ENCODE assay signal across 1 cellular context in genomic region chr17:71423871-71424546, GRCh38.
TF ChIP-seq lines count a peak whose summit lies in the region.

No MANE protein-coding gene starts in this region.

TF ChIP-seq in A549, 52 proteins besides CTCF, POLR2A, EP300 and RAD21 (continued from another document):
- TF ChIP-seq POLR2AphosphoS2 (conservative IDR thresholded peaks at IDR 0.05; ENCODE audit: low read length) (no peak), ZSCAN20 (CRISPR knock-in tag; IDR thresholded peaks at IDR 0.05) (no peak)
- TF ChIP-seq, protein P1, sequence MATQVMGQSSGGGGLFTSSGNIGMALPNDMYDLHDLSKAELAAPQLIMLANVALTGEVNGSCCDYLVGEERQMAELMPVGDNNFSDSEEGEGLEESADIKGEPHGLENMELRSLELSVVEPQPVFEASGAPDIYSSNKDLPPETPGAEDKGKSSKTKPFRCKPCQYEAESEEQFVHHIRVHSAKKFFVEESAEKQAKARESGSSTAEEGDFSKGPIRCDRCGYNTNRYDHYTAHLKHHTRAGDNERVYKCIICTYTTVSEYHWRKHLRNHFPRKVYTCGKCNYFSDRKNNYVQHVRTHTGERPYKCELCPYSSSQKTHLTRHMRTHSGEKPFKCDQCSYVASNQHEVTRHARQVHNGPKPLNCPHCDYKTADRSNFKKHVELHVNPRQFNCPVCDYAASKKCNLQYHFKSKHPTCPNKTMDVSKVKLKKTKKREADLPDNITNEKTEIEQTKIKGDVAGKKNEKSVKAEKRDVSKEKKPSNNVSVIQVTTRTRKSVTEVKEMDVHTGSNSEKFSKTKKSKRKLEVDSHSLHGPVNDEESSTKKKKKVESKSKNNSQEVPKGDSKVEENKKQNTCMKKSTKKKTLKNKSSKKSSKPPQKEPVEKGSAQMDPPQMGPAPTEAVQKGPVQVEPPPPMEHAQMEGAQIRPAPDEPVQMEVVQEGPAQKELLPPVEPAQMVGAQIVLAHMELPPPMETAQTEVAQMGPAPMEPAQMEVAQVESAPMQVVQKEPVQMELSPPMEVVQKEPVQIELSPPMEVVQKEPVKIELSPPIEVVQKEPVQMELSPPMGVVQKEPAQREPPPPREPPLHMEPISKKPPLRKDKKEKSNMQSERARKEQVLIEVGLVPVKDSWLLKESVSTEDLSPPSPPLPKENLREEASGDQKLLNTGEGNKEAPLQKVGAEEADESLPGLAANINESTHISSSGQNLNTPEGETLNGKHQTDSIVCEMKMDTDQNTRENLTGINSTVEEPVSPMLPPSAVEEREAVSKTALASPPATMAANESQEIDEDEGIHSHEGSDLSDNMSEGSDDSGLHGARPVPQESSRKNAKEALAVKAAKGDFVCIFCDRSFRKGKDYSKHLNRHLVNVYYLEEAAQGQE (IDR thresholded peaks at IDR 0.05), result no peak
- TF ChIP-seq, protein P2, sequence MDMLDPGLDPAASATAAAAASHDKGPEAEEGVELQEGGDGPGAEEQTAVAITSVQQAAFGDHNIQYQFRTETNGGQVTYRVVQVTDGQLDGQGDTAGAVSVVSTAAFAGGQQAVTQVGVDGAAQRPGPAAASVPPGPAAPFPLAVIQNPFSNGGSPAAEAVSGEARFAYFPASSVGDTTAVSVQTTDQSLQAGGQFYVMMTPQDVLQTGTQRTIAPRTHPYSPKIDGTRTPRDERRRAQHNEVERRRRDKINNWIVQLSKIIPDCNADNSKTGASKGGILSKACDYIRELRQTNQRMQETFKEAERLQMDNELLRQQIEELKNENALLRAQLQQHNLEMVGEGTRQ (IDR thresholded peaks at IDR 0.05), result no peak
